ENCODE assay signal across 19 cellular contexts in genomic region chr5:174690256-174690655, GRCh38. TPM values are rescaled to one million over a fixed set of nuclear protein-coding genes. Genes with fewer than 3 reads are reported as not detected.
DNase-seq lines count a peak whose midpoint lies in the region; ATAC-seq, FAIRE-seq and TF ChIP-seq lines count a peak whose summit lies in the region.
"Had no signal": no experiment of that assay in that cellular context is flagged by ENCODE, and none has a peak within 500 bp of the region (broad histone marks: within the 10 kb centered on the region; RNA-seq: fewer than 3 reads in every experiment).

No MANE protein-coding gene starts in this region.

- H3K27ac ChIP-seq in HCT116 (ENCODE audit: low read depth, low read length): no peak overlapping the region
- no peak overlapping the region for H3K27ac ChIP-seq in K562 (ENCODE audit: extremely low read depth, low read depth, low read length)
- H3K27ac ChIP-seq in A673 (ENCODE audit: low read depth, low read length, poor library complexity, severe bottlenecking): no peak overlapping the region
- H3K27ac ChIP-seq: RWPE1, upper lobe of right lung had no signal

- 0% methylated on average over 9 of the region's 10 CpGs for WGBS in K562 (ENCODE audit: insufficient coverage, low coverage, missing lambda C conversion rate)

- RAD21 ChIA-PET in HCT116 (lab: Charles Lee; ENCODE audit: low non-redundant PET in 1 of 2, low total read pairs in 2 of 2, uncharacterized antibody in 2 of 2, unreplicated experiment in 2 of 2): no interaction called here

- in situ Hi-C loops in K562 (cut with MboI): no loop called here

- H3K9me3 ChIP-seq in HCT116 (ENCODE audit: control insufficient read depth in 1 of 2, insufficient read depth in 1 of 2, low read depth in 1 of 2, low read length in 2 of 2): no peaks in the 10 kb centered on the region
- H3K9me3 ChIP-seq in K562 (replicated peaks; ENCODE audit: control insufficient read depth, insufficient read depth, low read depth, low read length): no peaks in the 10 kb centered on the region
- H3K9me3 ChIP-seq in A673 (ENCODE audit: low read depth, low read length, poor library complexity, severe bottlenecking): no peaks in the 10 kb centered on the region
- H3K9me3 ChIP-seq: upper lobe of right lung had no signal

- H3K79me2 ChIP-seq in HCT116 (ENCODE audit: insufficient read depth, low read length): no peaks in the 10 kb centered on the region
- H3K79me2 ChIP-seq in K562 (ENCODE audit: control insufficient read depth, insufficient read depth, low read length): no peaks in the 10 kb centered on the region

- H2AFZ ChIP-seq in HCT116 (ENCODE audit: low read depth, low read length, poor library complexity, severe bottlenecking): no peak overlapping the region
- H2AFZ ChIP-seq in K562 (ENCODE audit: low read depth, low read length): no peak overlapping the region

- TF ChIP-seq CTCF in HCT116 (IDR thresholded peaks at IDR 0.05 in 2 of 3, conservative IDR thresholded peaks at IDR 0.05 in 1 of 3; ENCODE audit: borderline replicate concordance in 1 of 3, insufficient read depth in 1 of 3, low read depth in 2 of 3, low read length in 2 of 3) (no peak), K562 (IDR thresholded peaks at IDR 0.05 in 2 of 3, conservative IDR thresholded peaks at IDR 0.05 in 1 of 3; ENCODE audit: insufficient read depth in 2 of 3, low read depth in 1 of 3, low read length in 3 of 3) (no peak), CD14-positive monocyte (IDR thresholded peaks at IDR 0.05) (no peak), A673 (conservative IDR thresholded peaks at IDR 0.05; ENCODE audit: low read depth, low read length) (no peak)

- H3K4me1 ChIP-seq in HCT116 (ENCODE audit: control insufficient read depth in 1 of 2, insufficient read depth in 2 of 2, low read length in 2 of 2): peaks cover 11 to 33% of the 10 kb centered on the region in 2 experiments; a peak in 3 of 4 replicates
- no peaks in the 10 kb centered on the region; a peak in 1 of 5 replicates for H3K4me1 ChIP-seq in K562 (replicated peaks in 1 of 2; ENCODE audit: control insufficient read depth in 2 of 2, insufficient read depth in 2 of 2, low read length in 2 of 2)
- no peaks in the 10 kb centered on the region for H3K4me1 ChIP-seq in A673 (ENCODE audit: insufficient read depth, low read length, poor library complexity, severe bottlenecking)
- H3K4me1 ChIP-seq: upper lobe of right lung had no signal

- ATAC-seq in HCT116 (peak; percentile 35; the same call in 1 of the 2 replicates), K562 (peak; percentile 53; the same call in 2 of the 3 replicates), GM21737 (IDR thresholded peaks at IDR 0.05; ENCODE audit: unreplicated experiment) (no peak)
- ATAC-seq: left lobe of liver; stimulated activated naive B cell treated with anti-CD40 and anti-IgM and Interleukin-4, amounts not matched to agents 10 μg/mL and 1 μg/mL and 100 μg/mL, for 72 hours; upper lobe of right lung had no signal

- H3K27me3 ChIP-seq in HCT116 (ENCODE audit: insufficient read depth, low read length) (peaks cover 8% of the 10 kb centered on the region), K562 (ENCODE audit: control insufficient read depth in 2 of 2, insufficient read depth in 2 of 2, low read length in 2 of 2) (peaks cover 16 to 51% of the 10 kb centered on the region in 2 experiments), A673 (replicated peaks; ENCODE audit: insufficient read depth, low read depth, low read length, poor library complexity) (peaks cover 81% of the 10 kb centered on the region)

- CTCF ChIA-PET in HCT116 (lab: Charles Lee): no interaction called here
- CTCF ChIA-PET in K562 (lab: Yijun Ruan, JAX; ENCODE audit: low intra/inter-chr PET ratio): no interaction called here
- CTCF ChIA-PET in A673 (lab: Charles Lee): no interaction called here

- no peak overlapping the region for H3K9ac ChIP-seq in HCT116 (ENCODE audit: low read length)
- no peak overlapping the region for H3K9ac ChIP-seq in K562 (ENCODE audit: insufficient read depth in 1 of 2, low read depth in 2 of 2, low read length in 2 of 2)

- H3K4me1 Mint-ChIP-seq in CD14-positive monocyte: peaks cover 2% of the 10 kb centered on the region

- no TSS peak for BruUV-seq in HCT116 (replicated peaks; lab: Mats Ljungman, UMichigan)
- BruUV-seq in K562 (replicated peaks; lab: Mats Ljungman, UMichigan): no TSS peak
- no TSS peak for BruUV-seq in A673 (replicated peaks; lab: Mats Ljungman, UMichigan)

- TF ChIP-seq POLR2A in HCT116 (IDR thresholded peaks at IDR 0.05; ENCODE audit: borderline replicate concordance, extremely low read depth, insufficient read depth, insufficient read length) (no peak), K562 (conservative IDR thresholded peaks at IDR 0.05) (no peak)

- H3K27me3 Mint-ChIP-seq in CD14-positive monocyte (ENCODE audit: low read depth in 3 of 3): peaks cover 75 to 91% (median 84%) of the 10 kb centered on the region in 3 donors

- H4K20me1 ChIP-seq in HCT116 (ENCODE audit: insufficient read depth) (no peaks in the 10 kb centered on the region), K562 (replicated peaks; ENCODE audit: control insufficient read depth, insufficient read depth, low read length) (no peaks in the 10 kb centered on the region; the same call in 1 of the 2 replicates)

- no peak overlapping the region for H3K27ac Mint-ChIP-seq in CD14-positive monocyte
- H3K27ac Mint-ChIP-seq: stimulated activated naive B cell treated with anti-CD40 and anti-IgM and Interleukin-4, amounts not matched to agents 10 μg/mL and 1 μg/mL and 100 μg/mL, for 72 hours had no signal

- intact Hi-C loops in HCT116 (cut with micrococcal nuclease) (no loop called here), K562 (cut with micrococcal nuclease) (no loop called here), CD14-positive monocyte (cut with micrococcal nuclease) (no loop called here), A673 (cut with micrococcal nuclease; ENCODE audit: unreplicated experiment) (no loop called here)

- no peak for TF ChIP-seq EP300 in K562 (IDR thresholded peaks at IDR 0.05; ENCODE audit: low read length)

- TF ChIP-seq RAD21 in HCT116 (IDR thresholded peaks at IDR 0.05; ENCODE audit: low read depth) (no peak), K562 (CRISPR knock-in tag; conservative IDR thresholded peaks at IDR 0.05 in 1 of 2, IDR thresholded peaks at IDR 0.05 in 1 of 2) (no peak)

- DNase-seq in AG08396 (ENCODE audit: low spot score): peak; percentile 63
- DNase-seq in HCT116 (ENCODE audit: low read depth, low spot score): no peak
- DNase-seq in K562 (ENCODE audit: extremely low read depth in 1 of 4, low spot score in 3 of 4): peak in 1 of 4 experiments; percentile 2
- DNase-seq in left kidney (ENCODE audit: low read depth, low spot score): peak; percentile 50
- DNase-seq in activated CD4-positive, alpha-beta T cell treated with anti-CD3 and anti-CD28 coated beads, Interleukin-2, amount 50 U/mL, for 1 hour: no peak
- DNase-seq in CD14-positive monocyte (ENCODE audit: low spot score): no peak
- no peak for DNase-seq in A673 (ENCODE audit: low spot score)
- DNase-seq: activated gamma-delta T cell; aorta; hippocampal formation; NCI-H187 treated with DMSO at 0.1 percent for 48 hours; NCI-H526; stimulated activated naive B cell treated with anti-CD40 and anti-IgM and Interleukin-4, amounts not matched to agents 10 μg/mL and 1 μg/mL and 100 μg/mL, for 72 hours; upper lobe of right lung had no signal

- peak overlapping the region in 1 of 2 donors; percentile 55 for H3K4me3 Mint-ChIP-seq in CD14-positive monocyte
- H3K4me3 Mint-ChIP-seq: stimulated activated naive B cell treated with anti-CD40 and anti-IgM and Interleukin-4, amounts not matched to agents 10 μg/mL and 1 μg/mL and 100 μg/mL, for 72 hours had no signal

- no peak overlapping the region for H3K4me2 ChIP-seq in HCT116 (ENCODE audit: low read length)
- H3K4me2 ChIP-seq in K562 (ENCODE audit: insufficient read depth, low read length): no peak overlapping the region

- no peaks in the 10 kb centered on the region for H3K9me1 ChIP-seq in K562 (ENCODE audit: control insufficient read depth, insufficient read depth, low read length)

- H3K9me3 Mint-ChIP-seq in CD14-positive monocyte: peaks cover 0 to 11% (median 0%) of the 10 kb centered on the region in 7 donors
- H3K9me3 Mint-ChIP-seq: stimulated activated naive B cell treated with anti-CD40 and anti-IgM and Interleukin-4, amounts not matched to agents 10 μg/mL and 1 μg/mL and 100 μg/mL, for 72 hours had no signal

- no peaks in the 10 kb centered on the region for H3K36me3 Mint-ChIP-seq in CD14-positive monocyte
- H3K36me3 Mint-ChIP-seq: stimulated activated naive B cell treated with anti-CD40 and anti-IgM and Interleukin-4, amounts not matched to agents 10 μg/mL and 1 μg/mL and 100 μg/mL, for 72 hours had no signal

- FAIRE-seq in K562 (lab: Jason Lieb, UNC): no peak
- FAIRE-seq: GM18507 had no signal

- no peaks in the 10 kb centered on the region for H3K9me2 ChIP-seq in HCT116 (ENCODE audit: insufficient read depth)

- no peak overlapping the region for H3K4me3 ChIP-seq in HCT116 (replicated peaks in 1 of 2; ENCODE audit: low read depth in 1 of 2, low read length in 2 of 2)
- no peak overlapping the region for H3K4me3 ChIP-seq in K562
- no peak overlapping the region for H3K4me3 ChIP-seq in A673 (ENCODE audit: low read depth, low read length, poor library complexity, severe bottlenecking)
- H3K4me3 ChIP-seq: upper lobe of right lung had no signal

- no peaks in the 10 kb centered on the region for H3K36me3 ChIP-seq in HCT116 (ENCODE audit: control insufficient read depth in 1 of 2, insufficient read depth in 2 of 2, low read length in 2 of 2)
- no peaks in the 10 kb centered on the region for H3K36me3 ChIP-seq in K562 (ENCODE audit: control insufficient read depth, insufficient read depth, low read length)
- H3K36me3 ChIP-seq in A673 (ENCODE audit: insufficient read depth, low read length, poor library complexity, severe bottlenecking): no peaks in the 10 kb centered on the region
- H3K36me3 ChIP-seq: upper lobe of right lung had no signal

- POLR2A ChIA-PET in HCT116 (lab: Charles Lee) (no interaction called here), K562 (lab: Yijun Ruan, JAX) (no interaction called here), A673 (lab: Charles Lee; ENCODE audit: low non-redundant PET) (no interaction called here)

RNA-seq across cellular contexts. Expression of gene MSX2, which starts 34.1 kb away (rescaled TPM):
- total RNA-seq in HCT116 (2021; ENCODE audit: unreplicated experiment) (11.3 TPM), K562 (2014; rRNA removed) (not detected in 2 replicates), K562 (2014; rRNA removed; fragmentation: Illumina TruSeq; extraction: Trizol) (not detected in 2 replicates), K562 (2015; rRNA removed; fragmentation: Illumina TruSeq; extraction: Trizol) (not detected in 2 replicates), K562 (2021) (not detected in 2 replicates), A673 (2021) (not detected in 2 replicates)
- polyA plus RNA-seq in HCT116 (2012): 3.9 and 4.4 TPM in 2 replicates
- total RNA-seq in K562 (2011; cell fraction: chromatin; rRNA removed; ENCODE audit: low replicate concordance): not detected in 2 replicates
- not detected in 2 replicates for total RNA-seq in K562 (2011; cell fraction: nucleolus; rRNA removed)
- not detected in 2 replicates for total RNA-seq in K562 (2011; cell fraction: nucleoplasm; rRNA removed)
- polyA plus RNA-seq in K562 (2011; rRNA removed) (not detected in 2 replicates), K562 (2014; fragmentation: Illumina TruSeq; extraction: Trizol) (not detected in 2 replicates), K562 (2014; fragmentation: Nextera tagmentation; extraction: Ambion mirVana) (not detected), K562 (2014; rRNA removed) (not detected in 2 replicates), CD14-positive monocyte (under 1 TPM in 1 of 2 donors, not detected in 1; 0.14 TPM)
- polyA plus RNA-seq in K562 (2011; cell fraction: cytosol; rRNA removed): not detected in 2 replicates
- polyA plus RNA-seq in K562 (2011; cell fraction: nucleus; rRNA removed): not detected in 2 replicates
- polyA plus RNA-seq in K562 (2012): not detected in 2 replicates
- not detected in 2 replicates for polyA minus RNA-seq in K562 (2011; rRNA and poly(A)+ RNA removed)
- polyA minus RNA-seq in K562 (2011; cell fraction: cytosol; rRNA and poly(A)+ RNA removed): not detected in 2 replicates
- not detected in 2 replicates for polyA minus RNA-seq in K562 (2011; cell fraction: nucleus; rRNA and poly(A)+ RNA removed)
- total RNA-seq: left lobe of liver; T-helper 1 cell treated with Interleukin-12 subunit alpha and Interleukin-12 subunit beta and Interleukin-4 antibody, amounts not matched to agents 30 ng/mL and 1 ng/mL, for 36 hours had no signal

Comparison
In these comparisons a context has a peak if more than half of its experiments do, and no peak if none do; other contexts are left out.
1. DNase-seq: peak in AG08396 (single experiment) and left kidney (single experiment); none in HCT116 (single experiment), activated CD4-positive, alpha-beta T cell treated with anti-CD3 and anti-CD28 coated beads, Interleukin-2, amount 50 U/mL, for 1 hour (single experiment), CD14-positive monocyte (single experiment) and A673 (single experiment).
2. RNA of gene MSX2, which starts 34.1 kb away (total RNA-seq): 11.3 TPM in HCT116 (single experiment); not detected in K562 and not detected in A673; every median in the first group is over 10 times any median in the second.